Comparison of ENCODE assay signal across 1 cellular context in genomic region chr12:9792185-9792900, GRCh38.
TF ChIP-seq lines count a peak whose summit lies in the region.

No MANE protein-coding gene starts in this region.

TF ChIP-seq in endothelial cell of umbilical vein, 7 proteins besides CTCF, POLR2A, EP300 and RAD21:
- TF ChIP-seq JUN (IDR thresholded peaks at IDR 0.05; ENCODE audit: borderline replicate concordance, insufficient read depth, insufficient read length, low read depth) (no peak), GATA2 (IDR thresholded peaks at IDR 0.05; ENCODE audit: insufficient read depth, insufficient read length, low read depth, low read length) (no peak), POLR2AphosphoS5 (IDR thresholded peaks at IDR 0.05; ENCODE audit: insufficient read depth, low read depth, low read length) (no peak), FOS (IDR thresholded peaks at IDR 0.05; ENCODE audit: borderline replicate concordance, insufficient read depth, low read length) (no peak), EZH2 (IDR thresholded peaks at IDR 0.05; ENCODE audit: borderline replicate concordance, low read depth, low read length, severe bottlenecking) (no peak), MYC (IDR thresholded peaks at IDR 0.05; ENCODE audit: low read depth, low read length) (no peak), MAX (IDR thresholded peaks at IDR 0.05; ENCODE audit: insufficient read depth, insufficient read length) (no peak)
TF ChIP-seq in endothelial cell of umbilical vein: peak in this region for 0.
